ENCODE assay signal across 27 cellular contexts in genomic region chr3:101532783-101533602, GRCh38. TPM values are rescaled to one million over a fixed set of nuclear protein-coding genes. Genes with fewer than 3 reads are reported as not detected.
DNase-seq lines count a peak whose midpoint lies in the region; ATAC-seq and TF ChIP-seq lines count a peak whose summit lies in the region.
"Had no signal": no experiment of that assay in that cellular context is flagged by ENCODE, and none has a peak within 500 bp of the region (broad histone marks: within the 10 kb centered on the region; RNA-seq: fewer than 3 reads in every experiment).

No MANE protein-coding gene starts in this region.

- no peaks in the 10 kb centered on the region for H3K27me3 ChIP-seq in right atrium auricular region
- H3K27me3 ChIP-seq in rectal smooth muscle tissue (ENCODE audit: control insufficient read depth, insufficient read depth, low read length), result no peaks in the 10 kb centered on the region
- H3K27me3 ChIP-seq: right lobe of liver, vagina had no signal

- ATAC-seq in left ventricle myocardium superior, result peak; percentile 33
- no peak for ATAC-seq in HG03378 (IDR thresholded peaks at IDR 0.05; ENCODE audit: unreplicated experiment)
- ATAC-seq: A549; activated CD4-positive, alpha-beta T cell treated with anti-CD3 and anti-CD28 coated beads for 36 hours; activated CD8-positive, alpha-beta T cell treated with anti-CD3 and anti-CD28 coated beads, Interleukin-2, amount 10 ng/mL, durations not matched to agents 7 days and 5 days; right lobe of liver; stimulated activated memory B cell treated with anti-CD40 and anti-IgM and Interleukin-4, amounts not matched to agents 10 μg/mL and 1 μg/mL and 100 μg/mL, for 72 hours had no signal

- H3K27ac ChIP-seq in right atrium auricular region, result no peak overlapping the region
- H3K27ac ChIP-seq in rectal smooth muscle tissue (ENCODE audit: low read depth, low read length), result peak overlapping the region; percentile 66
- H3K27ac ChIP-seq: A549, right lobe of liver, vagina had no signal

- no peak for DNase-seq in left ventricle myocardium superior
- DNase-seq in right atrium auricular region (ENCODE audit: low spot score), result no peak
- peak; percentile 65 for DNase-seq in epithelial cell of esophagus (ENCODE audit: low read depth)
- no peak for DNase-seq in dermis blood vessel endothelial cell
- DNase-seq in COLO829 (ENCODE audit: low spot score), result no peak
- DNase-seq in RPMI8226, result no peak
- DNase-seq: activated CD4-positive, alpha-beta T cell treated with anti-CD3 and anti-CD28 coated beads for 36 hours; activated CD8-positive, alpha-beta T cell treated with anti-CD3 and anti-CD28 coated beads, Interleukin-2, amount 10 ng/mL, durations not matched to agents 7 days and 5 days; activated effector memory CD4-positive, alpha-beta T cell treated with Interleukin-2 at 50 U/mL for 16 hours; activated naive CD8-positive, alpha-beta T cell treated with anti-CD3 and anti-CD28 coated beads, Interleukin-2, amount 10 ng/mL, durations not matched to agents 7 days and 5 days; activated T-cell treated with anti-CD3 and anti-CD28 coated beads for 4 hours; H7; head of caudate nucleus; NCI-H1417; NCI-H2081; NCI-H2227 treated with DMSO at 0.1 percent for 48 hours; NCI-H69; posterior cingulate gyrus; right lobe of liver; stimulated activated CD4-positive, alpha-beta T cell treated with anti-CD3 and anti-CD28 coated beads, Interleukin-4, amount 100 ng/mL, for 4 hours; T-helper 2 cell had no signal

- H3K36me3 ChIP-seq in right atrium auricular region, result no peaks in the 10 kb centered on the region
- no peaks in the 10 kb centered on the region for H3K36me3 ChIP-seq in rectal smooth muscle tissue (ENCODE audit: control insufficient read depth, insufficient read depth, low read length)
- H3K36me3 ChIP-seq: right lobe of liver, vagina had no signal

- TF ChIP-seq CTCF in right atrium auricular region (IDR thresholded peaks at IDR 0.05), result no peak
- no peak for TF ChIP-seq CTCF in epithelial cell of esophagus (IDR thresholded peaks at IDR 0.05; ENCODE audit: insufficient read depth, low read depth, low read length, missing control alignments)

- H3K9ac ChIP-seq in rectal smooth muscle tissue (ENCODE audit: low read length), result no peak overlapping the region

- H3K4me1 ChIP-seq in right atrium auricular region (no peaks in the 10 kb centered on the region), rectal smooth muscle tissue (ENCODE audit: control insufficient read depth, insufficient read depth, low read length) (peaks cover 7% of the 10 kb centered on the region)
- H3K4me1 ChIP-seq: A549, right lobe of liver, vagina had no signal

- H3K9me3 ChIP-seq in right atrium auricular region, result peaks cover 0 to 5% of the 10 kb centered on the region in 2 donors
- H3K9me3 ChIP-seq: A549, right lobe of liver, vagina had no signal

- no peak overlapping the region for H3K4me3 ChIP-seq in right atrium auricular region
- H3K4me3 ChIP-seq in epithelial cell of esophagus (ENCODE audit: low read length), result no peak overlapping the region
- H3K4me3 ChIP-seq in rectal smooth muscle tissue (ENCODE audit: low read length), result no peak overlapping the region
- H3K4me3 ChIP-seq: A549, lung, right lobe of liver, vagina had no signal

- intact Hi-C loops in left ventricle myocardium superior (cut with micrococcal nuclease), result no loop called here

RNA-seq across cellular contexts. Expression of gene SENP7, which starts 20.0 kb away (rescaled TPM):
- total RNA-seq in left ventricle myocardium superior (12.2 TPM), right atrium auricular region (10 to 100 TPM in 1 of 2 donors, 1 to 10 TPM in 1; 6.1 to 10.1 TPM), dermis blood vessel endothelial cell (19.9 and 26.0 TPM in 2 replicates)

RNA-seq across cellular contexts. Expression of gene TRMT10C, which starts 28.7 kb away (rescaled TPM):
- total RNA-seq in left ventricle myocardium superior (30.6 TPM), right atrium auricular region (10 to 100 TPM; 21.5 to 22.8 TPM), dermis blood vessel endothelial cell (30.6 and 36.1 TPM in 2 replicates)

RNA-seq across cellular contexts. Expression of gene PCNP, which starts 41.0 kb away (rescaled TPM):
- total RNA-seq in left ventricle myocardium superior (140 TPM), right atrium auricular region (10 to 100 TPM; 63.4 to 83.9 TPM), dermis blood vessel endothelial cell (65.5 and 98.7 TPM in 2 replicates)
